In the genomic region with DNA sequence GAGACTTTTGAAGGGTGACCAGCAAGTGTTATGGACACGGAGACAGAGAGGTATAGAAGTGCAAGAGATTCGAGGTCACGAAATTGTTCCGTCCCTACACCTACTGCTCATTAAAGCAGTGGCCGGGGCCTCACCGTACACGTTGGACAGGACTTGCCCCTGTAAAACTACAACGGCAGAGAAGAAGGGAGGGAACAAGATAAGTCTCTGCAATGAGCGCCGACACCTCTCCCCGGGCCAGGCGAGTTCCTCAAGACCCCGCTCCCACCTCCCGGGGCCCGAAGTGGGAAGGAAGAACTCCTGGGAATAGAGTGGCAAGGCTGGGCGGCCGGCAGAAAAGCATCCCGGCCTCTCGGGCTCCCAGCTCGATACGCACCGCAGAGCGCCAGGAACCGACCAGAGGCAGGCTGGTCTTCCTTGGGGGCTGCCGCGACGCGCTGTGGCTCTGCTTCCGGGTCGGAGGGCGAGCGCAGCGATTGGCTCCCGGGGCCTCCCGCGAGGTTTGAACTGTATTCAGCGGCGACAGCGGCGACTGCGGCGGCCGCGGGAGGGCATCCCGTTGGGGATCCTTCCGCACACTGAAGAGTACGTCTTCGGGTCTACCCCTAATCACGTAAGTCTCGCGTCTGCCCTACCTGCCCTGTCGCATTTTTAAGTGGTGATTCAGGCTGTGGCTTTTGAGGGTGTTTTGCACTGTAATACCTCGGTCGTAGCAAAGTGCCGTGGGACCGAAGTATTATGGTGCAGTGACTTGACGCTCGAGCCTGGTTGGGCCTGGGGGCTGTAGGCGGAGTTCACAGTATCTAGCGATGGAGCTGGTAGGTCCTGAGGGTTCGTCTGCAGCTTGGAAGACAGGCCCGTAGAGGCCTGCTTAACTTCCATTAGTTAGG, we compare ENCODE assay signal across 8 cellular contexts. TPM values are rescaled to one million over a fixed set of nuclear protein-coding genes. Genes with fewer than 3 reads are reported as not detected.
DNase-seq lines count a peak whose midpoint lies in the region; ATAC-seq and TF ChIP-seq lines count a peak whose summit lies in the region.

TSS of gene NUP37 (minus strand) at position 441 of the 890 bp plus-strand sequence. CDS start 1,596 bp downstream, outside the sequence.
A gene with protein sequence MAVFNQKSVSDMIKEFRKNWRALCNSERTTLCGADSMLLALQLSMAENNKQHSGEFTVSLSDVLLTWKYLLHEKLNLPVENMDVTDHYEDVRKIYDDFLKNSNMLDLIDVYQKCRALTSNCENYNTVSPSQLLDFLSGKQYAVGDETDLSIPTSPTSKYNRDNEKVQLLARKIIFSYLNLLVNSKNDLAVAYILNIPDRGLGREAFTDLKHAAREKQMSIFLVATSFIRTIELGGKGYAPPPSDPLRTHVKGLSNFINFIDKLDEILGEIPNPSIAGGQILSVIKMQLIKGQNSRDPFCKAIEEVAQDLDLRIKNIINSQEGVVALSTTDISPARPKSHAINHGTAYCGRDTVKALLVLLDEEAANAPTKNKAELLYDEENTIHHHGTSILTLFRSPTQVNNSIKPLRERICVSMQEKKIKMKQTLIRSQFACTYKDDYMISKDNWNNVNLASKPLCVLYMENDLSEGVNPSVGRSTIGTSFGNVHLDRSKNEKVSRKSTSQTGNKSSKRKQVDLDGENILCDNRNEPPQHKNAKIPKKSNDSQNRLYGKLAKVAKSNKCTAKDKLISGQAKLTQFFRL (plus strand): TSS at position 510 of the 890 bp plus-strand sequence. CDS start 3,706 bp downstream, outside the sequence.

- peaks cover 16 to 47% (median 34%) of the 10 kb centered on the region in 4 donors for H3K4me1 Mint-ChIP-seq in CD4-positive, CD25-positive, alpha-beta regulatory T cell
- peaks cover 19% of the 10 kb centered on the region for H3K4me1 Mint-ChIP-seq in activated CD4-positive, alpha-beta memory T cell treated with anti-CD3 and anti-CD28 coated beads for 36 hours (ENCODE audit: low read depth)

- no peaks in the 10 kb centered on the region for H3K27me3 Mint-ChIP-seq in CD4-positive, CD25-positive, alpha-beta regulatory T cell
- no peaks in the 10 kb centered on the region for H3K27me3 Mint-ChIP-seq in activated CD4-positive, alpha-beta memory T cell treated with anti-CD3 and anti-CD28 coated beads for 36 hours

- H3K9me3 Mint-ChIP-seq in CD4-positive, CD25-positive, alpha-beta regulatory T cell = no peaks in the 10 kb centered on the region
- H3K9me3 Mint-ChIP-seq in activated CD4-positive, alpha-beta memory T cell treated with anti-CD3 and anti-CD28 coated beads for 36 hours = no peaks in the 10 kb centered on the region

- peak within 1 kb of the TSS; percentile 89 for H3K27ac ChIP-seq in CD4-positive, CD25-positive, alpha-beta regulatory T cell (ENCODE audit: insufficient read depth, low read length, poor library complexity, severe bottlenecking)

- intact Hi-C loops in activated CD4-positive, alpha-beta memory T cell treated with anti-CD3 and anti-CD28 coated beads for 36 hours (cut with micrococcal nuclease) = loop anchor here (1.0 to 5.0 kb wide), 6 partner anchors 48 to 423 kb away; partner anchors contain the start of genes CHPT1 and DRAM1
- intact Hi-C loops in lower leg skin (cut with DNase I; ENCODE audit: low total_unique reads) = no loop called here

- 0% methylated on average over 40 to 53 of the region's 62 CpGs for WGBS in lower leg skin, 2 donors

- H3K9me3 ChIP-seq in CD4-positive, CD25-positive, alpha-beta regulatory T cell (ENCODE audit: control insufficient read depth in 2 of 2, low read length in 2 of 2) = no peaks in the 10 kb centered on the region

- H3K4me1 ChIP-seq in CD4-positive, CD25-positive, alpha-beta regulatory T cell (ENCODE audit: control insufficient read depth, insufficient read depth, low read length, poor library complexity, severe bottlenecking) = peaks cover 26% of the 10 kb centered on the region

- H3K36me3 Mint-ChIP-seq in CD4-positive, CD25-positive, alpha-beta regulatory T cell = peaks cover 24% of the 10 kb centered on the region
- peaks cover 19% of the 10 kb centered on the region for H3K36me3 Mint-ChIP-seq in activated CD4-positive, alpha-beta memory T cell treated with anti-CD3 and anti-CD28 coated beads for 36 hours

- no peaks in the 10 kb centered on the region for H3K27me3 ChIP-seq in CD4-positive, CD25-positive, alpha-beta regulatory T cell (ENCODE audit: control insufficient read depth, insufficient read depth, low read length)

- TF ChIP-seq CTCF in lower leg skin (IDR thresholded peaks at IDR 0.05) = no peak

- peak; percentile 89 to 96 (median 93) for DNase-seq in CD4-positive, CD25-positive, alpha-beta regulatory T cell
- DNase-seq in NCI-H82 (lab: John Stamatoyannopoulos, UW) (peak; percentile 94), ecto neural progenitor cell (ENCODE audit: low spot score) (peak; percentile 98), lower leg skin (ENCODE audit: low spot score in 2 of 2) (peak; percentile 82 to 97)
- DNase-seq in activated CD4-positive, alpha-beta memory T cell treated with anti-CD3 and anti-CD28 coated beads for 36 hours = peak; percentile 95
- DNase-seq in stimulated activated CD4-positive, alpha-beta T cell treated with anti-CD3 and anti-CD28 coated beads, Interleukin-4, amount 100 ng/mL, for 48 hours (ENCODE audit: low read depth in 2 of 2) = peak; percentile 84 to 88

- no peak for TF ChIP-seq POLR2A in lower leg skin (IDR thresholded peaks at IDR 0.05)

- peak within 1 kb of the TSS; percentile 94 for H3K4me3 ChIP-seq in CD4-positive, CD25-positive, alpha-beta regulatory T cell (ENCODE audit: low read depth, low read length)
- peak within 1 kb of the TSS; percentile 65 for H3K4me3 ChIP-seq in lower leg skin (ENCODE audit: low read depth, poor library complexity, severe bottlenecking)

- POLR2A ChIA-PET in activated CD4-positive, alpha-beta memory T cell treated with anti-CD3 and anti-CD28 coated beads for 36 hours (lab: Charles Lee) = interaction anchor here (1.2 to 2.0 kb wide), 2 partner anchors 58 to 61 kb away, joined by 3 to 9 read pairs; partner anchors contain the start of gene WASHC3

- H3K4me3 Mint-ChIP-seq in CD4-positive, CD25-positive, alpha-beta regulatory T cell = peak within 1 kb of the TSS; percentile 94 to 99 (median 96)
- peak within 1 kb of the TSS; percentile 87 for H3K4me3 Mint-ChIP-seq in activated CD4-positive, alpha-beta memory T cell treated with anti-CD3 and anti-CD28 coated beads for 36 hours

- peak within 1 kb of the TSS; percentile 89 to 98 (median 97) for H3K27ac Mint-ChIP-seq in CD4-positive, CD25-positive, alpha-beta regulatory T cell
- H3K27ac Mint-ChIP-seq in activated CD4-positive, alpha-beta memory T cell treated with anti-CD3 and anti-CD28 coated beads for 36 hours = peak within 1 kb of the TSS; percentile 82

- ATAC-seq in CD4-positive, CD25-positive, alpha-beta regulatory T cell (ENCODE audit: low read depth in 2 of 2) = peak; percentile 96
- ATAC-seq in GM19395 (IDR thresholded peaks at IDR 0.05; ENCODE audit: unreplicated experiment) (peak; percentile 98), HG03565 (IDR thresholded peaks at IDR 0.05; ENCODE audit: unreplicated experiment) (peak; percentile 92)

- H3K36me3 ChIP-seq in CD4-positive, CD25-positive, alpha-beta regulatory T cell (ENCODE audit: control insufficient read depth, insufficient read depth, low read length) = peaks cover 16% of the 10 kb centered on the region

- CTCF ChIA-PET in activated CD4-positive, alpha-beta memory T cell treated with anti-CD3 and anti-CD28 coated beads for 36 hours (lab: Charles Lee) = interaction anchor here (1.0 to 1.1 kb wide), 3 partner anchors 50 to 180 kb away, joined by 3 read pairs; no protein-coding TSS in a partner anchor

RNA-seq across cellular contexts. Expression of gene NUP37, which starts in this region (rescaled TPM):
- total RNA-seq in CD4-positive, CD25-positive, alpha-beta regulatory T cell = 17.2 TPM
- polyA plus RNA-seq in CD4-positive, CD25-positive, alpha-beta regulatory T cell = 10 to 100 TPM; 37.8 to 44.7 (median 40.7) TPM
- 10 to 100 TPM; 86.8 to 89.5 TPM for total RNA-seq in activated CD4-positive, alpha-beta memory T cell treated with anti-CD3 and anti-CD28 coated beads for 36 hours
- total RNA-seq in lower leg skin = 10 to 100 TPM; 12.9 to 28.9 (median 15.7) TPM

RNA-seq across cellular contexts. Expression of the second gene that starts in this region (rescaled TPM):
- total RNA-seq in CD4-positive, CD25-positive, alpha-beta regulatory T cell = 3.9 TPM
- polyA plus RNA-seq in CD4-positive, CD25-positive, alpha-beta regulatory T cell = 1 to 10 TPM; 2.6 to 5.1 (median 3.8) TPM
- 10 to 100 TPM; 24.0 to 25.9 TPM for total RNA-seq in activated CD4-positive, alpha-beta memory T cell treated with anti-CD3 and anti-CD28 coated beads for 36 hours
- total RNA-seq in lower leg skin = 1 to 10 TPM; 1.2 to 2.0 (median 1.6) TPM

Comparison
In these comparisons a context has a peak if more than half of its experiments do, and no peak if none do; other contexts are left out.
1. Peak in every context shown above with its lines: DNase-seq, ATAC-seq, H3K4me3 ChIP-seq and H3K27ac ChIP-seq.